10 cellular contexts compared by ENCODE assay signal in the genomic region with DNA sequence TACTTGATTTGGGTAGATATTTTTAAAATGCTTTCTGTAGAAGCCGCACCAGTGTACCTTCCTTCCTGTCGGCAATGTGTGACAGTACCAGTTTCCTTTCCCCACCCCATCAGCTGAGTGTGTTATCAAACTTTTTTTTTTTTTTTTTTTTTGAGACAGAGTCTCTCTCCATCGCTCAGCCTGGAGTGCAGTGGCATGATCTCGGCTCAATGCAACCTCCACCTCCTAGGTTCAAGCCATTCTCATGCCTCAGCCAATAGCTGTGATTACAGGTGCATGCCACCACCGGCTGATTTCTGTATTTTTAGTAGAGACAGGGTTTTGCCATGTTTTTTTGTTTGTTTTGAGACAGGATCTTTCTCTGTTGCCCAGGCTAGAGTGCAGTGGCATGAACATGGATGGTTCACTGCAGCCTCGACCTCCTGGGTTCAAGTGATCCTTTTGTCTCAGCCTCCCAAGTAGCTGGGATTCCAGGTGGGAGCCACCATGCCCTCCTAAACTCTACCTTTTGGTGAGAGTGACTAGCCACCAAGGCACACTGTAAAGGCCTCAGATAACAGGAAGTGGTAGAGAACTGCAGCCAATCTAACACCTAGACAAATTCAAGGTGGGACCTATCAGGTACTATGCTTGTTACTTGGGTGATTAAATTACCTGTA. TPM values are rescaled to one million over a fixed set of nuclear protein-coding genes. Genes with fewer than 3 reads are reported as not detected.
A peak's percentile ranks its signal among the peaks of the same experiment; 100 is the strongest.
DNase-seq lines count a peak whose midpoint lies in the region; ATAC-seq lines count a peak whose summit lies in the region.
"Had no signal": no experiment of that assay in that cellular context is flagged by ENCODE, and none has a peak within 500 bp of the region (broad histone marks: within the 10 kb centered on the region; RNA-seq: fewer than 3 reads in every experiment).

No MANE protein-coding gene starts in this region.

- H3K4me3 ChIP-seq in CD4-positive, CD25-positive, alpha-beta regulatory T cell (ENCODE audit: low read depth, low read length) = peak overlapping the region; percentile 72

- H3K4me1 Mint-ChIP-seq in CD4-positive, CD25-positive, alpha-beta regulatory T cell = peaks cover 9 to 52% (median 18%) of the 10 kb centered on the region in 4 donors
- peaks cover 29% of the 10 kb centered on the region for H3K4me1 Mint-ChIP-seq in activated CD4-positive, alpha-beta T cell treated with anti-CD3 and anti-CD28 coated beads, Interleukin-2, amount 10 ng/mL, durations not matched to agents 24 days and 14 days
- peaks cover 20 to 29% of the 10 kb centered on the region in 2 donors for H3K4me1 Mint-ChIP-seq in effector memory CD8-positive, alpha-beta T cell (ENCODE audit: low read depth in 2 of 2)

- H3K36me3 ChIP-seq in CD4-positive, CD25-positive, alpha-beta regulatory T cell (ENCODE audit: control insufficient read depth, insufficient read depth, low read length) = no peaks in the 10 kb centered on the region

- peaks cover 37% of the 10 kb centered on the region for H3K4me1 ChIP-seq in CD4-positive, CD25-positive, alpha-beta regulatory T cell (ENCODE audit: control insufficient read depth, insufficient read depth, low read length, poor library complexity, severe bottlenecking)

- DNase-seq in CD4-positive, CD25-positive, alpha-beta regulatory T cell = peak; percentile 72 to 93 (median 89)
- peak; percentile 86 for DNase-seq in activated CD4-positive, alpha-beta T cell treated with anti-CD3 and anti-CD28 coated beads, Interleukin-2, amount 10 ng/mL, durations not matched to agents 24 days and 14 days
- peak; percentile 58 to 67 (median 59) for DNase-seq in effector memory CD8-positive, alpha-beta T cell
- no peak for DNase-seq in HCEC 1CT
- DNase-seq in amygdala (lab: John Stamatoyannopoulos, UW) = no peak
- no peak for DNase-seq in DMS53 treated with DMSO at 0.1 percent for 48 hours (lab: John Stamatoyannopoulos, UW; ENCODE audit: unreplicated experiment)
- DNase-seq in NCI-H226 = no peak
- DNase-seq: MV-4-11 had no signal

- H3K27ac ChIP-seq in CD4-positive, CD25-positive, alpha-beta regulatory T cell (ENCODE audit: insufficient read depth, low read length, poor library complexity, severe bottlenecking) = peak overlapping the region; percentile 89
- H3K27ac ChIP-seq: C4-2B had no signal

- H3K36me3 Mint-ChIP-seq in CD4-positive, CD25-positive, alpha-beta regulatory T cell = no peaks in the 10 kb centered on the region
- H3K36me3 Mint-ChIP-seq in activated CD4-positive, alpha-beta T cell treated with anti-CD3 and anti-CD28 coated beads, Interleukin-2, amount 10 ng/mL, durations not matched to agents 24 days and 14 days (ENCODE audit: low read depth) = no peaks in the 10 kb centered on the region
- peaks cover 18% of the 10 kb centered on the region for H3K36me3 Mint-ChIP-seq in effector memory CD8-positive, alpha-beta T cell (ENCODE audit: insufficient read depth)

- H3K4me3 Mint-ChIP-seq in CD4-positive, CD25-positive, alpha-beta regulatory T cell = peak overlapping the region; percentile 83 to 88 (median 88)
- H3K4me3 Mint-ChIP-seq in activated CD4-positive, alpha-beta T cell treated with anti-CD3 and anti-CD28 coated beads, Interleukin-2, amount 10 ng/mL, durations not matched to agents 24 days and 14 days = peak overlapping the region; percentile 77
- peak overlapping the region; percentile 72 to 82 for H3K4me3 Mint-ChIP-seq in effector memory CD8-positive, alpha-beta T cell

- H3K9me3 Mint-ChIP-seq in CD4-positive, CD25-positive, alpha-beta regulatory T cell = no peaks in the 10 kb centered on the region
- H3K9me3 Mint-ChIP-seq in activated CD4-positive, alpha-beta T cell treated with anti-CD3 and anti-CD28 coated beads, Interleukin-2, amount 10 ng/mL, durations not matched to agents 24 days and 14 days = no peaks in the 10 kb centered on the region
- no peaks in the 10 kb centered on the region for H3K9me3 Mint-ChIP-seq in effector memory CD8-positive, alpha-beta T cell

- peak overlapping the region; percentile 98 to 99 (median 98) for H3K27ac Mint-ChIP-seq in CD4-positive, CD25-positive, alpha-beta regulatory T cell
- peak overlapping the region; percentile 86 for H3K27ac Mint-ChIP-seq in activated CD4-positive, alpha-beta T cell treated with anti-CD3 and anti-CD28 coated beads, Interleukin-2, amount 10 ng/mL, durations not matched to agents 24 days and 14 days
- H3K27ac Mint-ChIP-seq in effector memory CD8-positive, alpha-beta T cell = peak overlapping the region; percentile 96

- H3K27me3 ChIP-seq in CD4-positive, CD25-positive, alpha-beta regulatory T cell (ENCODE audit: control insufficient read depth, insufficient read depth, low read length) = no peaks in the 10 kb centered on the region

- peak; percentile 81 to 82 for ATAC-seq in CD4-positive, CD25-positive, alpha-beta regulatory T cell (ENCODE audit: low read depth in 2 of 2)
- peak; percentile 65 for ATAC-seq in HG02642 (IDR thresholded peaks at IDR 0.05; ENCODE audit: poor library complexity, unreplicated experiment)
- ATAC-seq in effector memory CD8-positive, alpha-beta T cell (replicated peaks) = peak; percentile 73

- intact Hi-C loops in activated CD4-positive, alpha-beta T cell treated with anti-CD3 and anti-CD28 coated beads, Interleukin-2, amount 10 ng/mL, durations not matched to agents 24 days and 14 days (cut with micrococcal nuclease) = loop anchor here (1.0 to 2.0 kb wide), 2 partner anchors 31 to 45 kb away; no protein-coding TSS in a partner anchor

- no peaks in the 10 kb centered on the region for H3K9me3 ChIP-seq in CD4-positive, CD25-positive, alpha-beta regulatory T cell (ENCODE audit: control insufficient read depth in 2 of 2, low read length in 2 of 2)

- H3K27me3 Mint-ChIP-seq in CD4-positive, CD25-positive, alpha-beta regulatory T cell = peaks cover 5% of the 10 kb centered on the region
- peaks cover 5% of the 10 kb centered on the region for H3K27me3 Mint-ChIP-seq in activated CD4-positive, alpha-beta T cell treated with anti-CD3 and anti-CD28 coated beads, Interleukin-2, amount 10 ng/mL, durations not matched to agents 24 days and 14 days
- no peaks in the 10 kb centered on the region for H3K27me3 Mint-ChIP-seq in effector memory CD8-positive, alpha-beta T cell

RNA-seq across cellular contexts. Expression of gene DAXX, which starts 21.3 kb away (rescaled TPM):
- total RNA-seq in CD4-positive, CD25-positive, alpha-beta regulatory T cell = 45.1 TPM
- 100 to 1,000 TPM in 2 of 4 donors, 10 to 100 TPM in 2; 88.0 to 104 (median 97.5) TPM for polyA plus RNA-seq in CD4-positive, CD25-positive, alpha-beta regulatory T cell
- total RNA-seq in activated CD4-positive, alpha-beta T cell treated with anti-CD3 and anti-CD28 coated beads, Interleukin-2, amount 10 ng/mL, durations not matched to agents 24 days and 14 days = 64.9 and 71.3 TPM in 2 replicates

RNA-seq across cellular contexts. Expression of gene ZBTB22, which starts 26.5 kb away (rescaled TPM):
- 19.4 TPM for total RNA-seq in CD4-positive, CD25-positive, alpha-beta regulatory T cell
- 10 to 100 TPM in 2 of 4 donors, 1 to 10 TPM in 2; 8.3 to 13.5 (median 11.5) TPM for polyA plus RNA-seq in CD4-positive, CD25-positive, alpha-beta regulatory T cell
- total RNA-seq in activated CD4-positive, alpha-beta T cell treated with anti-CD3 and anti-CD28 coated beads, Interleukin-2, amount 10 ng/mL, durations not matched to agents 24 days and 14 days = 11.3 and 14.3 TPM in 2 replicates

RNA-seq across cellular contexts. Expression of gene TAPBP, which starts 30.2 kb away (rescaled TPM):
- total RNA-seq in CD4-positive, CD25-positive, alpha-beta regulatory T cell = 281 TPM
- 100 to 1,000 TPM; 251 to 314 (median 262) TPM for polyA plus RNA-seq in CD4-positive, CD25-positive, alpha-beta regulatory T cell
- 271 and 278 TPM in 2 replicates for total RNA-seq in activated CD4-positive, alpha-beta T cell treated with anti-CD3 and anti-CD28 coated beads, Interleukin-2, amount 10 ng/mL, durations not matched to agents 24 days and 14 days

RNA-seq across cellular contexts. Expression of gene RGL2, which starts 45.3 kb away (rescaled TPM):
- total RNA-seq in CD4-positive, CD25-positive, alpha-beta regulatory T cell = 59.2 TPM
- 1 to 10 TPM; 7.2 to 9.4 (median 8.1) TPM for polyA plus RNA-seq in CD4-positive, CD25-positive, alpha-beta regulatory T cell
- total RNA-seq in activated CD4-positive, alpha-beta T cell treated with anti-CD3 and anti-CD28 coated beads, Interleukin-2, amount 10 ng/mL, durations not matched to agents 24 days and 14 days = 27.3 and 28.4 TPM in 2 replicates

RNA-seq across cellular contexts. Expression of gene KIFC1, which starts 47.5 kb away (rescaled TPM):
- 8.7 TPM for total RNA-seq in CD4-positive, CD25-positive, alpha-beta regulatory T cell
- polyA plus RNA-seq in CD4-positive, CD25-positive, alpha-beta regulatory T cell = 1 to 10 TPM in 3 of 4 donors, under 1 TPM in 1; 0.41 to 3.9 (median 1.3) TPM
- 64.9 and 66.5 TPM in 2 replicates for total RNA-seq in activated CD4-positive, alpha-beta T cell treated with anti-CD3 and anti-CD28 coated beads, Interleukin-2, amount 10 ng/mL, durations not matched to agents 24 days and 14 days

Comparison
In these comparisons a context has a peak if more than half of its experiments do, and no peak if none do; other contexts are left out.
1. DNase-seq: peak in CD4-positive, CD25-positive, alpha-beta regulatory T cell (3 of 3), activated CD4-positive, alpha-beta T cell treated with anti-CD3 and anti-CD28 coated beads, Interleukin-2, amount 10 ng/mL, durations not matched to agents 24 days and 14 days (single experiment) and effector memory CD8-positive, alpha-beta T cell (3 of 3); none in HCEC 1CT (single experiment), amygdala (0 of 56), DMS53 treated with DMSO at 0.1 percent for 48 hours (single experiment) and NCI-H226 (single experiment).
2. Peak in every context shown above with its lines, with median percentiles within 50 percentile points of each other: ATAC-seq, H3K27ac Mint-ChIP-seq and H3K4me3 Mint-ChIP-seq.